ENCODE assay signal across 9 cellular contexts in the genomic region with DNA sequence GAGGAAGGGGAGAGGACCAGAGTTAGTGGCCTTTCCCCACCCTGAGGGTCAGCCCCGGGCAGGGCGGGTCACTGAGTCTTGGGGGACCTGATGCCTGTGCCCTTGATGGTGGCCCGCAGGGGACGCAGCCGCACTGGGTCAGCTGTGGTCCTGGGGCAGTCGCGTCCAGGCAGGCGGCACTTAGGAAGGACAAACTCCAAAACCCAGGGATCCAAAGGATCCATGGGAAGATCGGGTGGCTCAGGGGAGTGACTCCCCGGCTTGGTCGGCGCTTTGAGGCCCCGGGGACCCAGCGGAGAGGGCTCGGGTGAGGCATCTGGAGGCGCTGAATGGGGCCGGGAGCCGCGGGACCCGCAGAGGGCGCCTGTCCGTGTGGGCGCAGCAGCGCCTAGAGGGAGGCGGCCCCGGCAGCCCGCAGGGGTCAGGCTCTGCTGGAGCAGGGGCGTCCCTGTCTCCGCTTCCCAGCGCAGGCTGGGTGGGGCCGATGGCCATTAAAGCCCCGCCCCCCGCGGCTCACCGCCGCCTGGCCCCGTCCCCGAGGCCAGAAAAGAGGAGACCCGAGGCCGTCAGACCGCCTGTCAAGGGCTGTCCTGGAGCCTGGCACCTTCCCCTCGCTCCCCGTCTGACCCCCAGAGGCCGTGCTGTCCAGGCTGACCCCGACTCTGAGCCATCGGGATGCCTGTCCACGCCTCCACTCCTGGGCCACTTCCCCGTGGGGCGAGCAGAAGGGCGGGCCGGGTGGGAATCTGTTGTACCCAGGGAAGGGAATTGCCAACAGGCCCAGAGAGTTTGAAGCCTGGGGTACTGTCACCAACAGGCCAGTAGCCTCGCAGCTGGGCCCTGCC. TPM values are rescaled to one million over a fixed set of nuclear protein-coding genes. Genes with fewer than 3 reads are reported as not detected.
A peak's percentile ranks its signal among the peaks of the same experiment; 100 is the strongest.
DNase-seq lines count a peak whose midpoint lies in the region; ATAC-seq, FAIRE-seq and TF ChIP-seq lines count a peak whose summit lies in the region.
"Had no signal": no experiment of that assay in that cellular context is flagged by ENCODE, and none has a peak within 500 bp of the region (broad histone marks: within the 10 kb centered on the region; RNA-seq: fewer than 3 reads in every experiment).

No MANE protein-coding gene starts in this region.

- ATAC-seq in naive thymus-derived CD8-positive, alpha-beta T cell, result peak; percentile 87 to 99
- ATAC-seq in GM21528 (IDR thresholded peaks at IDR 0.05; ENCODE audit: low FRiP score, unreplicated experiment) (no peak), HG02973 (IDR thresholded peaks at IDR 0.05; ENCODE audit: unreplicated experiment) (no peak)

- peak; percentile 63 for TF ChIP-seq CTCF in VCaP (conservative IDR thresholded peaks at IDR 0.05)
- TF ChIP-seq CTCF in esophagus muscularis mucosa (IDR thresholded peaks at IDR 0.05), result peak; percentile 46 to 62 (median 53)
- TF ChIP-seq CTCF in uterus (IDR thresholded peaks at IDR 0.05), result peak; percentile 60 to 74 (median 62)

- peak overlapping the region in 6 of 10 donors; percentile 22 to 51 (median 43) for H3K4me3 Mint-ChIP-seq in naive thymus-derived CD8-positive, alpha-beta T cell

- H3K27ac ChIP-seq in VCaP (peak overlapping the region; percentile 33; the same call in 1 of the 2 replicates), esophagus muscularis mucosa (replicated peaks in 1 of 4) (peak overlapping the region; percentile 80 to 87 (median 86)), uterus (peak overlapping the region; percentile 88 to 94)

- H3K9me3 ChIP-seq in esophagus muscularis mucosa, result no peaks in the 10 kb centered on the region
- no peaks in the 10 kb centered on the region for H3K9me3 ChIP-seq in uterus

- H3K36me3 ChIP-seq in esophagus muscularis mucosa (no peaks in the 10 kb centered on the region), uterus (no peaks in the 10 kb centered on the region)

- TF ChIP-seq EP300 in esophagus muscularis mucosa (IDR thresholded peaks at IDR 0.05), result no peak

- no peak for FAIRE-seq in GM12891 (lab: Jason Lieb, UNC)
- FAIRE-seq: islet of Langerhans had no signal

- H3K27me3 Mint-ChIP-seq in naive thymus-derived CD8-positive, alpha-beta T cell, result peaks cover 5 to 9% (median 6%) of the 10 kb centered on the region in 5 donors

- DNase-seq in GM12891 (ENCODE audit: insufficient read length, low spot score) (peak; percentile 70), esophagus muscularis mucosa (ENCODE audit: extremely low spot score) (no peak), uterus (peak; percentile 75 to 85), NK-92 (lab: John Stamatoyannopoulos, UW; ENCODE audit: unreplicated experiment) (no peak)
- peak in 6 of 10 donors; percentile 15 to 33 (median 18) for DNase-seq in naive thymus-derived CD8-positive, alpha-beta T cell

- H3K4me1 Mint-ChIP-seq in naive thymus-derived CD8-positive, alpha-beta T cell, result peaks cover 0 to 13% (median 4%) of the 10 kb centered on the region in 4 donors

- peak overlapping the region; percentile 41 to 54 (median 46) for H3K4me3 ChIP-seq in esophagus muscularis mucosa
- peak overlapping the region; percentile 16 to 30 for H3K4me3 ChIP-seq in uterus

- H3K9me3 Mint-ChIP-seq in naive thymus-derived CD8-positive, alpha-beta T cell, result no peaks in the 10 kb centered on the region

- H3K27ac Mint-ChIP-seq in naive thymus-derived CD8-positive, alpha-beta T cell, result no peak overlapping the region

- intact Hi-C loops in esophagus muscularis mucosa (cut with DNase I), result loop anchor here (2.0 kb wide), 1 partner anchor 52 kb away; no protein-coding TSS in a partner anchor
- intact Hi-C loops in uterus (cut with DNase I; ENCODE audit: low total_unique reads), result loop anchor here (10.0 kb wide), 1 partner anchor 52 kb away; a partner anchor contains a TSS

- 24% methylated on average over 12 of the region's 52 CpGs for WGBS in esophagus muscularis mucosa

- peaks cover 19 to 56% (median 51%) of the 10 kb centered on the region in 4 donors for H3K4me1 ChIP-seq in esophagus muscularis mucosa
- H3K4me1 ChIP-seq in uterus, result peaks cover 7 to 23% of the 10 kb centered on the region in 2 donors

- H3K27me3 ChIP-seq in esophagus muscularis mucosa (no peaks in the 10 kb centered on the region), uterus (no peaks in the 10 kb centered on the region)

- no peak for TF ChIP-seq POLR2A in GM12891 (IDR thresholded peaks at IDR 0.05; ENCODE audit: low read depth, low read length)
- no peak for TF ChIP-seq POLR2A in esophagus muscularis mucosa (IDR thresholded peaks at IDR 0.05; ENCODE audit: low read depth)
- no peak for TF ChIP-seq POLR2A in uterus (IDR thresholded peaks at IDR 0.05)

- no peaks in the 10 kb centered on the region for H3K36me3 Mint-ChIP-seq in naive thymus-derived CD8-positive, alpha-beta T cell

- POLR2A ChIA-PET in naive thymus-derived CD8-positive, alpha-beta T cell (lab: Charles Lee), result no interaction called here

TF ChIP-seq in GM12891, 5 proteins besides CTCF, POLR2A, EP300 and RAD21:
- TF ChIP-seq POLR2AphosphoS5 (IDR thresholded peaks at IDR 0.05; ENCODE audit: low read depth, low read length) (no peak), SPI1 (IDR thresholded peaks at IDR 0.05; ENCODE audit: low read depth, low read length) (no peak), TAF1 (IDR thresholded peaks at IDR 0.05; ENCODE audit: low read depth, low read length) (no peak), PAX5 (IDR thresholded peaks at IDR 0.05; ENCODE audit: insufficient read depth, low read length, severe bottlenecking) (no peak), POU2F2 (IDR thresholded peaks at IDR 0.05; ENCODE audit: low read depth, low read length) (no peak)

RNA-seq across cellular contexts. Expression of a gene that starts 17.4 kb away (rescaled TPM):
- 0.22 TPM for polyA plus RNA-seq in GM12891 (2012; ENCODE audit: low read depth, missing spikeins)
- total RNA-seq in esophagus muscularis mucosa (1 to 10 TPM in 2 of 4 donors, under 1 TPM in 2; 0.78 to 2.4 (median 1.0) TPM), uterus (1 to 10 TPM in 1 of 4 donors, under 1 TPM in 1, not detected in 2; 0.26 to 1.1 TPM)
- under 1 TPM in 1 of 2 experiments, not detected in 1; 0.31 TPM for total RNA-seq in naive thymus-derived CD8-positive, alpha-beta T cell
- under 1 TPM in 1 of 3 donors, not detected in 2; 0.26 TPM for polyA plus RNA-seq in naive thymus-derived CD8-positive, alpha-beta T cell

RNA-seq across cellular contexts. Expression of a gene that starts 18.8 kb away (rescaled TPM):
- polyA plus RNA-seq in GM12891 (2012; ENCODE audit: low read depth, missing spikeins), result 28.6 TPM
- total RNA-seq in esophagus muscularis mucosa (10 to 100 TPM; 33.0 to 48.1 (median 45.0) TPM), uterus (10 to 100 TPM in 3 of 4 donors, 1 to 10 TPM in 1; 9.7 to 35.8 (median 26.9) TPM)
- total RNA-seq in naive thymus-derived CD8-positive, alpha-beta T cell, result 10 to 100 TPM; 44.0 to 52.8 TPM
- polyA plus RNA-seq in naive thymus-derived CD8-positive, alpha-beta T cell, result 10 to 100 TPM; 55.6 to 62.4 (median 59.1) TPM

RNA-seq across cellular contexts. Expression of a gene that starts 27.8 kb away (rescaled TPM):
- polyA plus RNA-seq in GM12891 (2012; ENCODE audit: low read depth, missing spikeins), result 40.4 TPM
- total RNA-seq in esophagus muscularis mucosa (10 to 100 TPM; 17.9 to 39.8 (median 26.4) TPM), uterus (10 to 100 TPM; 22.0 to 80.6 (median 35.8) TPM)
- total RNA-seq in naive thymus-derived CD8-positive, alpha-beta T cell, result 10 to 100 TPM; 38.0 to 40.4 TPM
- 10 to 100 TPM; 38.4 to 48.5 (median 39.8) TPM for polyA plus RNA-seq in naive thymus-derived CD8-positive, alpha-beta T cell

RNA-seq across cellular contexts. Expression of a gene that starts 40.0 kb away (rescaled TPM):
- 0.21 TPM for polyA plus RNA-seq in GM12891 (2012; ENCODE audit: low read depth, missing spikeins)
- total RNA-seq in esophagus muscularis mucosa, result 1 to 10 TPM in 3 of 4 donors, under 1 TPM in 1; 0.99 to 1.7 (median 1.2) TPM
- 1 to 10 TPM in 1 of 2 experiments, under 1 TPM in 1; 0.88 to 1.3 TPM for total RNA-seq in naive thymus-derived CD8-positive, alpha-beta T cell
- polyA plus RNA-seq in naive thymus-derived CD8-positive, alpha-beta T cell, result under 1 TPM in 2 of 3 donors, not detected in 1; 0.16 to 0.64 TPM
- total RNA-seq in uterus, result 10 to 100 TPM in 1 of 4 donors, 1 to 10 TPM in 2, under 1 TPM in 1; 0.26 to 10.7 (median 5.0) TPM

RNA-seq across cellular contexts. Expression of a gene that starts 52.6 kb away (rescaled TPM):
- 17.3 TPM for polyA plus RNA-seq in GM12891 (2012; ENCODE audit: low read depth, missing spikeins)
- total RNA-seq in esophagus muscularis mucosa (10 to 100 TPM; 15.5 to 56.5 (median 25.6) TPM), uterus (100 to 1,000 TPM in 1 of 4 donors, 10 to 100 TPM in 3; 67.1 to 349 (median 83.7) TPM)
- 10 to 100 TPM; 64.5 to 65.6 TPM for total RNA-seq in naive thymus-derived CD8-positive, alpha-beta T cell
- polyA plus RNA-seq in naive thymus-derived CD8-positive, alpha-beta T cell, result 1 to 10 TPM; 1.3 to 2.5 (median 2.2) TPM

Comparison
In these comparisons a context has a peak if more than half of its experiments do, and no peak if none do; other contexts are left out.
1. DNase-seq: peak in GM12891 (single experiment), naive thymus-derived CD8-positive, alpha-beta T cell (6 of 10) and uterus (2 of 2); none in esophagus muscularis mucosa (single experiment) and NK-92 (single experiment).
2. H3K27ac ChIP-seq: peak in every context shown above with its lines; median percentile 91 in uterus; 86 in esophagus muscularis mucosa; 33 in VCaP.
3. ATAC-seq: peak in naive thymus-derived CD8-positive, alpha-beta T cell (2 of 2); none in GM21528 (single experiment) and HG02973 (single experiment).
4. Peak in every context shown above with its lines, with median percentiles within 50 percentile points of each other: CTCF ChIP-seq.